ENCODE assay signal across 27 cellular contexts in the genomic region with DNA sequence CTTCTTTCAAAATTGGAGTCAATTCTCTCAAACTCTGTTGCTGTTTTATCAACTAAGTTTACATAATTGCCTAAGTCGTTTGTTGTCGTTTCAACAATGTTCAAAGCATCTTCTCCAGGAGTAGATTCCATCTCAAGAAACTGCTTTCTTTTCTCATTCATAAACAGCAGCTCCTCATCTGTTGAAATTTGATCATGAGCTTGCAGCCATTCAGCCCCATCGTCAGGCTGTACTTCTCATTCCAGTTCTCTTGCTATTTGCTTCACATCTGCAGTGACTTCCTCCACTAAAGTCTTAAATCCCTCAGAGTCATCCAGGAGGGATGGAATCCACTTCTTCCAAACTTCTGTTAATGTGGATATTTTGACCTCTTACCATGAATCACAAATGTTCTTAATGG.
"Had no signal": no experiment of that assay in that cellular context is flagged by ENCODE, and none has a peak within 500 bp of the region (broad histone marks: within the 10 kb centered on the region; RNA-seq: fewer than 3 reads in every experiment).

No MANE protein-coding gene starts in this region.

- H3K9me3 Mint-ChIP-seq: activated CD4-positive, alpha-beta T cell treated with anti-CD3 and anti-CD28 coated beads, Interleukin-2, amount 10 ng/mL, durations not matched to agents 7 days and 5 days; activated naive CD4-positive, alpha-beta T cell treated with anti-CD3 and anti-CD28 coated beads for 36 hours; activated naive CD8-positive, alpha-beta T cell treated with anti-CD3 and anti-CD28 coated beads, Interleukin-2, amount 50 U/mL, for 24 hours; activated T-cell treated with anti-CD3 and anti-CD28 coated beads, Interleukin-2, amount 50 U/mL, for 24 hours had no signal

- H3K27me3 ChIP-seq: brain microvascular endothelial cell, MG63, SJCRH30 had no signal

- H3K36me3 Mint-ChIP-seq: activated naive CD8-positive, alpha-beta T cell had no signal

- H3K4me1 Mint-ChIP-seq: activated CD4-positive, alpha-beta T cell treated with anti-CD3 and anti-CD28 coated beads, Interleukin-2, amount 10 ng/mL, durations not matched to agents 7 days and 5 days; activated naive CD8-positive, alpha-beta T cell treated with anti-CD3 and anti-CD28 coated beads, Interleukin-2, amount 50 U/mL, for 24 hours had no signal

- H3K27ac Mint-ChIP-seq: activated CD4-positive, alpha-beta T cell treated with anti-CD3 and anti-CD28 coated beads, Interleukin-2, amount 10 ng/mL, durations not matched to agents 7 days and 5 days; activated CD8-positive, alpha-beta T cell treated with anti-CD3 and anti-CD28 coated beads, Interleukin-2, amount 10 ng/mL, durations not matched to agents 7 days and 5 days; activated naive CD4-positive, alpha-beta T cell treated with anti-CD3 and anti-CD28 coated beads for 36 hours; activated naive CD8-positive, alpha-beta T cell; activated naive CD8-positive, alpha-beta T cell treated with anti-CD3 and anti-CD28 coated beads, Interleukin-2, amount 50 U/mL, for 24 hours; activated T-cell treated with anti-CD3 and anti-CD28 coated beads, Interleukin-2, amount 50 U/mL, for 24 hours had no signal

- H3K27ac ChIP-seq: brain microvascular endothelial cell, SJCRH30, SK-N-MC had no signal

- DNase-seq: activated CD4-positive, alpha-beta T cell treated with anti-CD3 and anti-CD28 coated beads, Interleukin-2, amount 10 ng/mL, durations not matched to agents 7 days and 5 days; activated CD4-positive, alpha-beta T cell treated with anti-CD3 and anti-CD28 coated beads, Interleukin-2, amount 50 U/mL, for 48 hours; activated CD8-positive, alpha-beta T cell treated with anti-CD3 and anti-CD28 coated beads, Interleukin-2, amount 10 ng/mL, durations not matched to agents 7 days and 5 days; activated gamma-delta T cell treated with Interleukin-2 at 50 U/mL for 16 hours; activated naive CD4-positive, alpha-beta T cell treated with anti-CD3 and anti-CD28 coated beads for 36 hours; activated naive CD8-positive, alpha-beta T cell treated with anti-CD3 and anti-CD28 coated beads, Interleukin-2, amount 50 U/mL, for 24 hours; activated T-cell treated with anti-CD3 and anti-CD28 coated beads, Interleukin-2, amount 50 U/mL, for 24 hours; amniotic stem cell; aorta; brain microvascular endothelial cell; central memory CD4-positive, alpha-beta T cell; Kasumi-1; KG1; MG63; NCI-H1048; NCI-H1105 treated with DMSO at 0.1 percent for 48 hours; NCI-H1436; NCI-H1694; NCI-H2029; NCI-H345; NCI-H524 treated with DMSO at 0.1 percent for 48 hours; SHP77; SJCRH30; T1000 had no signal

- H3K4me3 ChIP-seq: MG63, SJCRH30, SK-N-MC had no signal

- ATAC-seq: activated CD8-positive, alpha-beta T cell treated with anti-CD3 and anti-CD28 coated beads, Interleukin-2, amount 10 ng/mL, durations not matched to agents 7 days and 5 days; activated naive CD8-positive, alpha-beta T cell treated with anti-CD3 and anti-CD28 coated beads, Interleukin-2, amount 50 U/mL, for 24 hours; Panc1 had no signal

- H3K4me1 ChIP-seq: SJCRH30 had no signal

- H3K4me3 Mint-ChIP-seq: activated CD4-positive, alpha-beta T cell treated with anti-CD3 and anti-CD28 coated beads, Interleukin-2, amount 10 ng/mL, durations not matched to agents 7 days and 5 days; activated CD8-positive, alpha-beta T cell treated with anti-CD3 and anti-CD28 coated beads, Interleukin-2, amount 10 ng/mL, durations not matched to agents 7 days and 5 days; activated naive CD4-positive, alpha-beta T cell treated with anti-CD3 and anti-CD28 coated beads for 36 hours; activated naive CD8-positive, alpha-beta T cell; activated naive CD8-positive, alpha-beta T cell treated with anti-CD3 and anti-CD28 coated beads, Interleukin-2, amount 50 U/mL, for 24 hours; activated T-cell treated with anti-CD3 and anti-CD28 coated beads, Interleukin-2, amount 50 U/mL, for 24 hours had no signal

- H3K36me3 ChIP-seq: brain microvascular endothelial cell, MG63, SJCRH30 had no signal

- H3K9me3 ChIP-seq: MG63, SJCRH30 had no signal
